In the genomic region with DNA sequence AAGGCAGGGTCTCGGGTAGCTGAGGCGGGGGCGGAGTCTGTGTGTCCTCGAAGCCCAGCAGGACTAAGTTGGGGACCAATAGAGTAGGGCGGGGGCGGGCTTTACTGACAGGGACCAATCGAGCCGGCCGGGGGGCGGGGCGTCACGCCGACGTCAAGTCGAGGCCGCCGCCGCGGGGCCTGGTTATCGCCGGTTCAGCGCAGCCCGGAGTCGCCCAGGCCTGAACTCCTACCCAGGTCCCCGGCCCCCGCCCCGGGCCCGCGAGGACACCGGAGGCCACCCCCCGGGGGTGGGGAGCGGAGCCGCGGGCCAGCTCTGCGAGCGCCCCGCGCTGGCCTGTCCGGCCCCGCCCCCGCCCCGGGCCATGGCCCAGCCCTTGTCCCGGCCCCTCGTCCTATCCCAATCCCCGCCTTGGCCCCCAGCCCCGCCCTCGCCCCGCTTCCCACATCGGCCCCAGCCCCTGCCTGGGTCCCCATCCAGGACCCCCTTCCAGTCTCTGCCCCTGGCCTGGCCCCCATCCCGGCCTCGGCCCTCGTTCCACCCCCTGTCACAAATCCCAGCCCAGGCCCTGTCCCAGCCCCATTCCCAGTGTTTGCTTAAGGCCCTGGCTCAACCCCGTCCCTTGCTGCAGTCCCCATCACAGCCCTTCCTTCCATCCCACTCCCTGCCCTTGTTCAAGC, we compare ENCODE assay signal across 8 cellular contexts. TPM values are rescaled to one million over a fixed set of nuclear protein-coding genes. Genes with fewer than 3 reads are reported as not detected.
DNase-seq lines count a peak whose midpoint lies in the region; TF ChIP-seq lines count a peak whose summit lies in the region.

A gene with protein sequence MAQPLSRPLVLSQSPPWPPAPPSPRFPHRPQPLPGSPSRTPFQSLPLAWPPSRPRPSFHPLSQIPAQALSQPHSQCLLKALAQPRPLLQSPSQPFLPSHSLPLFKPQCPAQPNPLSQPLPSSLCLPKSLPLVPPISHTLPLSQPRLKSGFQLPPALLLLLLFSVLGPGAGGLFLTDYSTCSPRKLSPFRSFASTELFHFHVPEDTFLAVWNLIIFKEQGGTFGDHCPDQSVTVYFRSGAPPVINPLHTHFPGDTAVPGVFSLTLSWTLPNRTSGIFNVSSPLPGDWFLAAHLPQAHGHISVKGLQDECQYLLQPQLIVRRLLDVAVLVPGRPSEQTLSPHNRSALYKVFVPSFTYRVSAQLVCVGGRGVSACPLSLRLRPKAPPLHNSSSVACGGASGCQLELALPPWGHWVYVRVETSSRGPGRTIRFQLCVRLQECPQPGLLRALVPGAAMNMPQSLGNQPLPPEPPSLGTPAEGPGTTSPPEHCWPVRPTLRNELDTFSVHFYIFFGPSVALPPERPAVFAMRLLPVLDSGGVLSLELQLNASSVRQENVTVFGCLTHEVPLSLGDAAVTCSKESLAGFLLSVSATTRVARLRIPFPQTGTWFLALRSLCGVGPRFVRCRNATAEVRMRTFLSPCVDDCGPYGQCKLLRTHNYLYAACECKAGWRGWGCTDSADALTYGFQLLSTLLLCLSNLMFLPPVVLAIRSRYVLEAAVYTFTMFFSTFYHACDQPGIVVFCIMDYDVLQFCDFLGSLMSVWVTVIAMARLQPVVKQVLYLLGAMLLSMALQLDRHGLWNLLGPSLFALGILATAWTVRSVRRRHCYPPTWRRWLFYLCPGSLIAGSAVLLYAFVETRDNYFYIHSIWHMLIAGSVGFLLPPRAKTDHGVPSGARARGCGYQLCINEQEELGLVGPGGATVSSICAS (plus strand): TSS at position 145 of the 680 bp plus-strand sequence. CDS start 220 bp downstream, at position 365.

- H3K4me1 Mint-ChIP-seq in activated naive CD4-positive, alpha-beta T cell treated with anti-CD3 and anti-CD28 coated beads, Interleukin-2, amount 10 ng/mL, durations not matched to agents 7 days and 5 days, result peaks cover 34% of the 10 kb centered on the region

- no peaks in the 10 kb centered on the region for H3K9me3 ChIP-seq in suprapubic skin

- POLR2A ChIA-PET in HEK293T (lab: Yijun Ruan, JAX), result interaction anchor here (0.6 to 1.9 kb wide), 3 partner anchors 15 to 217 kb away, joined by 3 to 9 read pairs (median 3); a partner anchor contains a TSS

- no peak for TF ChIP-seq POLR2A in suprapubic skin (IDR thresholded peaks at IDR 0.05)

- peak within 1 kb of the TSS; percentile 84 for H3K4me3 ChIP-seq in suprapubic skin

- H3K27me3 ChIP-seq in suprapubic skin, result no peaks in the 10 kb centered on the region

- H3K27ac Mint-ChIP-seq in activated naive CD4-positive, alpha-beta T cell treated with anti-CD3 and anti-CD28 coated beads, Interleukin-2, amount 10 ng/mL, durations not matched to agents 7 days and 5 days, result peak within 1 kb of the TSS; percentile 78

- no peaks in the 10 kb centered on the region for H3K9me3 Mint-ChIP-seq in activated naive CD4-positive, alpha-beta T cell treated with anti-CD3 and anti-CD28 coated beads, Interleukin-2, amount 10 ng/mL, durations not matched to agents 7 days and 5 days

- no peaks in the 10 kb centered on the region for H3K36me3 ChIP-seq in suprapubic skin

- no peak for TF ChIP-seq CTCF in suprapubic skin (IDR thresholded peaks at IDR 0.05)

- H3K4me1 ChIP-seq in suprapubic skin, result peaks cover 63% of the 10 kb centered on the region

- DNase-seq in EL (peak; percentile 92), HEK293T (ENCODE audit: extremely low spot score) (peak; percentile 95), NAMALWA (ENCODE audit: low spot score) (peak; percentile 92), SK-N-DZ (ENCODE audit: low spot score) (peak; percentile 86), glomerular visceral epithelial cell (ENCODE audit: extremely low spot score) (peak; percentile 88), occipital lobe (lab: John Stamatoyannopoulos, UW) (peak; percentile 92), suprapubic skin (ENCODE audit: low spot score in 2 of 2) (peak; percentile 99 to 100)
- peak; percentile 97 for DNase-seq in activated naive CD4-positive, alpha-beta T cell treated with anti-CD3 and anti-CD28 coated beads, Interleukin-2, amount 10 ng/mL, durations not matched to agents 7 days and 5 days

- WGBS in suprapubic skin, result 4% methylated on average over 22 of the region's 53 CpGs

- H3K27ac ChIP-seq in suprapubic skin, result peak within 1 kb of the TSS; percentile 95

- no peaks in the 10 kb centered on the region for H3K36me3 Mint-ChIP-seq in activated naive CD4-positive, alpha-beta T cell treated with anti-CD3 and anti-CD28 coated beads, Interleukin-2, amount 10 ng/mL, durations not matched to agents 7 days and 5 days

- H3K27me3 Mint-ChIP-seq in activated naive CD4-positive, alpha-beta T cell treated with anti-CD3 and anti-CD28 coated beads, Interleukin-2, amount 10 ng/mL, durations not matched to agents 7 days and 5 days, result peaks cover 33% of the 10 kb centered on the region

- TF ChIP-seq EP300 in suprapubic skin (IDR thresholded peaks at IDR 0.05), result no peak

- H3K4me3 Mint-ChIP-seq in activated naive CD4-positive, alpha-beta T cell treated with anti-CD3 and anti-CD28 coated beads, Interleukin-2, amount 10 ng/mL, durations not matched to agents 7 days and 5 days, result peak within 1 kb of the TSS; percentile 91

- CTCF ChIA-PET in HEK293T (lab: Yijun Ruan, JAX), result no interaction called here
- CTCF ChIA-PET in activated naive CD4-positive, alpha-beta T cell treated with anti-CD3 and anti-CD28 coated beads, Interleukin-2, amount 10 ng/mL, durations not matched to agents 7 days and 5 days (lab: Charles Lee), result interaction anchor here (1.3 to 5.6 kb wide), 3 partner anchors 13 to 52 kb away, joined by 3 to 61 read pairs (median 3); no protein-coding TSS in a partner anchor

TF ChIP-seq in HEK293T, 16 proteins besides CTCF, POLR2A, EP300 and RAD21:
- TF ChIP-seq, protein P1, sequence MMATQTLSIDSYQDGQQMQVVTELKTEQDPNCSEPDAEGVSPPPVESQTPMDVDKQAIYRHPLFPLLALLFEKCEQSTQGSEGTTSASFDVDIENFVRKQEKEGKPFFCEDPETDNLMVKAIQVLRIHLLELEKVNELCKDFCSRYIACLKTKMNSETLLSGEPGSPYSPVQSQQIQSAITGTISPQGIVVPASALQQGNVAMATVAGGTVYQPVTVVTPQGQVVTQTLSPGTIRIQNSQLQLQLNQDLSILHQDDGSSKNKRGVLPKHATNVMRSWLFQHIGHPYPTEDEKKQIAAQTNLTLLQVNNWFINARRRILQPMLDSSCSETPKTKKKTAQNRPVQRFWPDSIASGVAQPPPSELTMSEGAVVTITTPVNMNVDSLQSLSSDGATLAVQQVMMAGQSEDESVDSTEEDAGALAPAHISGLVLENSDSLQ (IDR thresholded peaks at IDR 0.05), result peak; percentile 45
- TF ChIP-seq ELF4 (IDR thresholded peaks at IDR 0.05), result no peak

RNA-seq across cellular contexts. Expression of the gene that starts here (rescaled TPM):
- polyA plus RNA-seq in SK-N-DZ (2014; cell fraction: cytosol; rRNA removed), result 6.5 and 6.6 TPM in 2 replicates
- 5.8 and 13.1 TPM in 2 replicates for polyA plus RNA-seq in SK-N-DZ (2014; cell fraction: nucleus; rRNA removed)
- 5.6 TPM for total RNA-seq in occipital lobe
- total RNA-seq in suprapubic skin, result 10 to 100 TPM in 1 of 4 donors, 1 to 10 TPM in 3; 5.0 to 11.7 (median 8.0) TPM

Comparison
In these comparisons a context has a peak if more than half of its experiments do, and no peak if none do; other contexts are left out.
1. Peak in every context shown above with its lines: DNase-seq, H3K4me3 ChIP-seq and H3K27ac ChIP-seq.